ENCODE assay signal across 1 cellular context in genomic region chr1:155989242-155989991, GRCh38.
A peak's percentile ranks its signal among the peaks of the same experiment; 100 is the strongest.
TF ChIP-seq lines count a peak whose summit lies in the region.

No MANE protein-coding gene starts in this region.

TF ChIP-seq in IMR-90, 13 proteins besides CTCF, POLR2A, EP300 and RAD21:
- no peak for TF ChIP-seq MAFK (IDR thresholded peaks at IDR 0.05; ENCODE audit: low read depth, low read length)
- no peak for TF ChIP-seq RFX5 (IDR thresholded peaks at IDR 0.05; ENCODE audit: low read depth, low read length)
- no peak for TF ChIP-seq ELK1 (IDR thresholded peaks at IDR 0.05; ENCODE audit: borderline replicate concordance, low read depth, low read length)
- TF ChIP-seq CEBPB (IDR thresholded peaks at IDR 0.05; ENCODE audit: low read depth, low read length): no peak
- no peak for TF ChIP-seq BHLHE40 (IDR thresholded peaks at IDR 0.05; ENCODE audit: low read depth, low read length)
- peak; percentile 89 for TF ChIP-seq SMC3 (IDR thresholded peaks at IDR 0.05; ENCODE audit: low read depth, low read length)
- TF ChIP-seq MXI1 (IDR thresholded peaks at IDR 0.05; ENCODE audit: borderline replicate concordance, low read depth, low read length): no peak
- TF ChIP-seq NFE2L2 (IDR thresholded peaks at IDR 0.05; ENCODE audit: low read depth, low read length): no peak
